ENCODE assay signal across 12 cellular contexts in the genomic region with DNA sequence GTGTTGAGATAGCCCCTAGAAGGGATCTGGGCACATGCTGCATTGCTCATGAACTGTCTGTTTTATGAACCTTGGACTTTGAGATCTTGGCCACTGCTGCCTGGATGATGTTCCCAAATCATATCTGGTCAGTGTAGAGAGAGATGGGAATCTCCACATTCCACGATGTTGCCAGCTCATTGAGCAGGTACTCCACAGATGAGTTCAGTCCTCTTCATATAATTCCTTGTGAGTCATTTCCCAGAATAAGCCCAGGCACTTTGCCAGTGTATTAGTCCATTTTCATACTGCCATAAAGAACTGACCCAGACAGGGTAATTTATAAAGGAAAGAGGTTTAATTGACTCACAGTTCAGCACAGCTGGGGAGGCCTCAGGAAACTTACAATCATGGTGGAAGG.
DNase-seq lines count a peak whose midpoint lies in the region; ATAC-seq and TF ChIP-seq lines count a peak whose summit lies in the region.
"Had no signal": no experiment of that assay in that cellular context is flagged by ENCODE, and none has a peak within 500 bp of the region (broad histone marks: within the 10 kb centered on the region; RNA-seq: fewer than 3 reads in every experiment).

No MANE protein-coding gene starts in this region.

- H3K36me3 ChIP-seq in breast epithelium (no peaks in the 10 kb centered on the region), testis (ENCODE audit: low read depth, missing control alignments) (no peaks in the 10 kb centered on the region)
- H3K36me3 ChIP-seq: ascending aorta, gastroesophageal sphincter had no signal

- POLR2A ChIA-PET in MCF 10A (lab: Yijun Ruan, JAX) = interaction anchor here (0.6 to 1.2 kb wide), 6 partner anchors 8 to 368 kb away, joined by 3 to 4 read pairs (median 3); no protein-coding TSS in a partner anchor

- H3K27ac ChIP-seq in breast epithelium (no peak overlapping the region), testis (no peak overlapping the region)
- H3K27ac ChIP-seq: ascending aorta, gastroesophageal sphincter had no signal

- H3K9me3 Mint-ChIP-seq in MCF 10A (ENCODE audit: unreplicated experiment) = no peaks in the 10 kb centered on the region
- H3K9me3 Mint-ChIP-seq in activated T-helper 17 cell treated with anti-CD3 and anti-CD28 coated beads, Interleukin-2, amount 50 U/mL, for 72 hours = peaks cover 3% of the 10 kb centered on the region

- CTCF ChIA-PET in MCF 10A (lab: Yijun Ruan, JAX) = no interaction called here

- no peaks in the 10 kb centered on the region for H3K4me1 ChIP-seq in breast epithelium
- H3K4me1 ChIP-seq in testis = no peaks in the 10 kb centered on the region
- H3K4me1 ChIP-seq: ascending aorta, gastroesophageal sphincter had no signal

- DNase-seq in MCF 10A (ENCODE audit: unreplicated experiment) = peak; percentile 92
- no peak for DNase-seq in breast epithelium (ENCODE audit: low spot score in 2 of 2)
- peak; percentile 89 for DNase-seq in fibroblast of villous mesenchyme (ENCODE audit: low read depth)
- DNase-seq in stromal cell of bone marrow (ENCODE audit: low read depth) = peak; percentile 66
- no peak for DNase-seq in NCI-H1092 treated with DMSO at 0.1 percent for 48 hours (lab: John Stamatoyannopoulos, UW)
- no peak for DNase-seq in testis
- DNase-seq: AML-193 had no signal

- H3K27ac Mint-ChIP-seq in MCF 10A (ENCODE audit: low read depth, unreplicated experiment) = peak overlapping the region; percentile 61
- peak overlapping the region; percentile 41 for H3K27ac Mint-ChIP-seq in activated T-helper 17 cell treated with anti-CD3 and anti-CD28 coated beads, Interleukin-2, amount 50 U/mL, for 72 hours

- H3K27me3 Mint-ChIP-seq in MCF 10A (ENCODE audit: insufficient read depth, unreplicated experiment) = no peaks in the 10 kb centered on the region
- H3K27me3 Mint-ChIP-seq in activated T-helper 17 cell treated with anti-CD3 and anti-CD28 coated beads, Interleukin-2, amount 50 U/mL, for 72 hours = peaks cover 7% of the 10 kb centered on the region

- H3K4me1 Mint-ChIP-seq in MCF 10A (ENCODE audit: insufficient read depth, unreplicated experiment) = peaks cover 11% of the 10 kb centered on the region
- H3K4me1 Mint-ChIP-seq in activated T-helper 17 cell treated with anti-CD3 and anti-CD28 coated beads, Interleukin-2, amount 50 U/mL, for 72 hours = peaks cover 4% of the 10 kb centered on the region

- TF ChIP-seq CTCF in MCF 10A (IDR thresholded peaks at IDR 0.05; ENCODE audit: unreplicated experiment) (no peak), breast epithelium (IDR thresholded peaks at IDR 0.05) (no peak), fibroblast of villous mesenchyme (IDR thresholded peaks at IDR 0.05; ENCODE audit: insufficient read depth, low read depth, low read length) (no peak), testis (IDR thresholded peaks at IDR 0.05) (no peak)

- H3K36me3 Mint-ChIP-seq in MCF 10A (ENCODE audit: insufficient read depth, unreplicated experiment) = no peaks in the 10 kb centered on the region
- no peaks in the 10 kb centered on the region for H3K36me3 Mint-ChIP-seq in activated T-helper 17 cell treated with anti-CD3 and anti-CD28 coated beads, Interleukin-2, amount 50 U/mL, for 72 hours (ENCODE audit: low read depth)

- intact Hi-C loops in MCF 10A (cut with micrococcal nuclease) = loop anchor here (5.0 kb wide), 1 partner anchor 94 kb away; no protein-coding TSS in a partner anchor
- intact Hi-C loops in breast epithelium (cut with DNase I; ENCODE audit: low total_unique reads) = no loop called here
- intact Hi-C loops in testis (cut with DNase I; ENCODE audit: low total_unique reads) = no loop called here

- peak; percentile 12 for ATAC-seq in activated T-helper 17 cell treated with anti-CD3 and anti-CD28 coated beads, Interleukin-2, amount 50 U/mL, for 72 hours (replicated peaks)
- no peak for ATAC-seq in GM21360 (IDR thresholded peaks at IDR 0.05; ENCODE audit: unreplicated experiment)
- ATAC-seq: gastroesophageal sphincter, sciatic nerve had no signal

- H3K27me3 ChIP-seq in breast epithelium (no peaks in the 10 kb centered on the region), testis (no peaks in the 10 kb centered on the region)
- H3K27me3 ChIP-seq: ascending aorta had no signal

- H3K9me3 ChIP-seq in breast epithelium (no peaks in the 10 kb centered on the region), testis (no peaks in the 10 kb centered on the region)
- H3K9me3 ChIP-seq: ascending aorta, gastroesophageal sphincter had no signal

- BruUV-seq in MCF 10A (replicated peaks; lab: Mats Ljungman, UMichigan) = no TSS peak

- H3K4me3 ChIP-seq in breast epithelium (no peak overlapping the region), fibroblast of villous mesenchyme (ENCODE audit: low read depth, low read length) (no peak overlapping the region), testis (no peak overlapping the region)
- H3K4me3 ChIP-seq: ascending aorta, gastroesophageal sphincter had no signal

- WGBS in testis, 2 donors = 86 to 88% methylated on average over 1 of the region's 1 CpG

- H3K4me3 Mint-ChIP-seq in MCF 10A (ENCODE audit: unreplicated experiment) = no peak overlapping the region
- H3K4me3 Mint-ChIP-seq in activated T-helper 17 cell treated with anti-CD3 and anti-CD28 coated beads, Interleukin-2, amount 50 U/mL, for 72 hours = no peak overlapping the region

- TF ChIP-seq POLR2A in breast epithelium (IDR thresholded peaks at IDR 0.05) (no peak), testis (IDR thresholded peaks at IDR 0.05) (no peak)

Comparison
In these comparisons a context has a peak if more than half of its experiments do, and no peak if none do; other contexts are left out.
1. DNase-seq: peak in MCF 10A (single experiment), fibroblast of villous mesenchyme (single experiment) and stromal cell of bone marrow (single experiment); none in breast epithelium (0 of 2), NCI-H1092 treated with DMSO at 0.1 percent for 48 hours (single experiment) and testis (single experiment).